In the genomic region with DNA sequence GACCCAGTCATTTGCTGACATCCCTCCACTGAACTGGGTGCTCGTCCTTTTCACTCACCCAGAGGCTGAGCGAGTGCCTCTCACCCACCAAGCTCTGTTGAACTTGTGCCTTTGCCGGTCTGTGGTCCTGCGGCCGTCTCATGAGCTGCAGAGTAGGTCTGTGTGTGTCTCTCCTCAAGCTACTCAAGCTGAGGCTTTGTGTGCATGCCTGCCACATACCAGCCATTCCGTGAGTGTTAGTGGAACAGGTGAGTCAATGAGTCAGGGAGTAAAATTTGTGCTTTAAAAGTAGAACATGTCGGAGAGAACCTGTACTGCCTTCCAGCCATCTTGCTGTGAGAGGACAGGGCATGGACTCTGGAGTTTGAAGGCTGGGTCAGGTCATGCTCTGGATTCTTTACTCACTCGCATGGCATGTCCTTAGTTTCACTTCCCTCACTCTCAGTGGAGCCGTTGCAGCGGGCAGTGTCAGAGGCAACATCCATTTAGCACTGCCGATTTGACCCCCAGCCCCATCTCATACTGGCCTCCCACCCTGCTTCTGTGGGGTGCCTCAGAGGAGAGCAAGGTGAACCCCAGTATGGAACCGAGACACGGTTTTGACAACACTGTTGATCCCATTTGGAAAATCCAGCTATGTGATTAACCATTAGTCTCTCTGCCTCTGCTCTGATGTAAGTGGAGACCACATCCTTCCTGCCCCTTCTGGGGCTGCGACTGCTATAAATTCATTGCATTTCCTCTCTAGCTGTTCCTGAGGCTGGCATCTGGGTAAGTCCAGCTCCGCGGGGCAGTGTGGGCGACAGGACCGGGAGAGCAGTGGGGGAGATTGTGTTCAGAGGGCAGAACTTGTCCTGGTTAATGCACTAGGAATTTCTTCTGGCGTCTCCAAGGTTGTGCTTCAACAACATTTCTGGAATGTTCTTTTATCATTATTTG, we compare ENCODE assay signal across 9 cellular contexts. TPM values are rescaled to one million over a fixed set of nuclear protein-coding genes. Genes with fewer than 3 reads are reported as not detected.
DNase-seq lines count a peak whose midpoint lies in the region; ATAC-seq and TF ChIP-seq lines count a peak whose summit lies in the region.
"Had no signal": no experiment of that assay in that cellular context is flagged by ENCODE, and none has a peak within 500 bp of the region (broad histone marks: within the 10 kb centered on the region; RNA-seq: fewer than 3 reads in every experiment).

A gene (plus strand): TSS at position 751 of the 939 bp plus-strand sequence. CDS start 2,628 bp downstream, outside the sequence.

- TF ChIP-seq POLR2A in body of pancreas (IDR thresholded peaks at IDR 0.05): peak in 2 of 3 donors; percentile 51 to 73

- H3K4me1 ChIP-seq in CD8-positive, alpha-beta T cell (ENCODE audit: insufficient read depth, low read length): peaks cover 21% of the 10 kb centered on the region
- no peaks in the 10 kb centered on the region for H3K4me1 ChIP-seq in body of pancreas

- H3K27me3 Mint-ChIP-seq in CD8-positive, alpha-beta T cell (ENCODE audit: low read depth): no peaks in the 10 kb centered on the region
- H3K27me3 Mint-ChIP-seq in mesothelial cell of epicardium (ENCODE audit: low read depth): no peaks in the 10 kb centered on the region

- intact Hi-C loops in CD8-positive, alpha-beta T cell (cut with DNase I, micrococcal nuclease): loop anchor here in 1 of 2 experiments (1.0 kb wide), 1 partner anchor 8 kb away; no protein-coding TSS in a partner anchor
- intact Hi-C loops in body of pancreas (cut with DNase I): no loop called here

- peaks cover 42% of the 10 kb centered on the region for H3K4me1 Mint-ChIP-seq in CD8-positive, alpha-beta T cell (ENCODE audit: low read depth)
- H3K4me1 Mint-ChIP-seq in mesothelial cell of epicardium: peaks cover 10% of the 10 kb centered on the region
- H3K4me1 Mint-ChIP-seq: brain had no signal

- WGBS in body of pancreas, 2 donors: 42 to 56% methylated on average over 15 to 19 of the region's 19 CpGs

- DNase-seq in CD8-positive, alpha-beta T cell: peak; percentile 10 to 72 (median 41)
- DNase-seq in SW480 (ENCODE audit: low spot score) (peak; percentile 23), body of pancreas (peak in 2 of 4 donors; percentile 18 to 55), mesothelial cell of epicardium (ENCODE audit: low spot score in 2 of 2, unreplicated experiment in 2 of 2) (no peak), DMS 273 (lab: John Stamatoyannopoulos, UW; ENCODE audit: unreplicated experiment) (no peak), NCI-H1092 treated with DMSO at 0.1 percent for 48 hours (lab: John Stamatoyannopoulos, UW) (no peak)

- CTCF ChIA-PET in CD8-positive, alpha-beta T cell (lab: Charles Lee): interaction anchor here (0.9 to 3.2 kb wide), 6 partner anchors 22 to 73 kb away, joined by 3 to 17 read pairs (median 4); no protein-coding TSS in a partner anchor

- no peaks in the 10 kb centered on the region for H3K9me3 ChIP-seq in CD8-positive, alpha-beta T cell (ENCODE audit: low read length)
- no peaks in the 10 kb centered on the region for H3K9me3 ChIP-seq in body of pancreas

- peak; percentile 70 for ATAC-seq in CD8-positive, alpha-beta T cell
- ATAC-seq in HG03108 (IDR thresholded peaks at IDR 0.05; ENCODE audit: unreplicated experiment): peak; percentile 68
- ATAC-seq in body of pancreas: peak; percentile 33
- no peak for ATAC-seq in HG02870 (IDR thresholded peaks at IDR 0.05; ENCODE audit: unreplicated experiment)

- peak within 1 kb of the TSS; percentile 10 for H3K27ac ChIP-seq in CD8-positive, alpha-beta T cell (ENCODE audit: low read depth, low read length)
- H3K27ac ChIP-seq in body of pancreas: peak within 1 kb of the TSS in 2 of 4 donors; percentile 12 to 61

- peaks cover 10% of the 10 kb centered on the region for H3K36me3 Mint-ChIP-seq in CD8-positive, alpha-beta T cell
- no peaks in the 10 kb centered on the region for H3K36me3 Mint-ChIP-seq in mesothelial cell of epicardium
- H3K36me3 Mint-ChIP-seq: brain had no signal

- H3K4me3 ChIP-seq in CD8-positive, alpha-beta T cell (ENCODE audit: low read depth, low read length): peak within 1 kb of the TSS; percentile 56
- no peak within 1 kb of the TSS for H3K4me3 ChIP-seq in body of pancreas

- no peak for TF ChIP-seq CTCF in CD8-positive, alpha-beta T cell (IDR thresholded peaks at IDR 0.05)
- TF ChIP-seq CTCF in body of pancreas (IDR thresholded peaks at IDR 0.05): no peak
- no peak for TF ChIP-seq CTCF in mesothelial cell of epicardium (IDR thresholded peaks at IDR 0.05; ENCODE audit: unreplicated experiment)

- no peaks in the 10 kb centered on the region for H3K27me3 ChIP-seq in CD8-positive, alpha-beta T cell (ENCODE audit: insufficient read depth, low read length)
- H3K27me3 ChIP-seq in body of pancreas: no peaks in the 10 kb centered on the region

- POLR2A ChIA-PET in CD8-positive, alpha-beta T cell (lab: Charles Lee): interaction anchor here (0.6 to 2.8 kb wide), 3 partner anchors 26 to 93 kb away, joined by 3 to 12 read pairs (median 3); no protein-coding TSS in a partner anchor

- H3K36me3 ChIP-seq in CD8-positive, alpha-beta T cell (ENCODE audit: insufficient read depth, low read length): no peaks in the 10 kb centered on the region
- no peaks in the 10 kb centered on the region for H3K36me3 ChIP-seq in body of pancreas (replicated peaks in 1 of 2; ENCODE audit: insufficient read depth in 1 of 2, low read depth in 2 of 2)

- no peaks in the 10 kb centered on the region for H3K9me3 Mint-ChIP-seq in CD8-positive, alpha-beta T cell
- no peaks in the 10 kb centered on the region for H3K9me3 Mint-ChIP-seq in mesothelial cell of epicardium
- H3K9me3 Mint-ChIP-seq: brain had no signal

- peak within 1 kb of the TSS; percentile 71 for H3K27ac Mint-ChIP-seq in CD8-positive, alpha-beta T cell
- H3K27ac Mint-ChIP-seq in mesothelial cell of epicardium: peak within 1 kb of the TSS; percentile 24
- H3K27ac Mint-ChIP-seq: brain had no signal

- peak within 1 kb of the TSS; percentile 92 for H3K4me3 Mint-ChIP-seq in CD8-positive, alpha-beta T cell
- no peak within 1 kb of the TSS for H3K4me3 Mint-ChIP-seq in mesothelial cell of epicardium
- H3K4me3 Mint-ChIP-seq: brain had no signal

RNA-seq across cellular contexts. Expression of the gene that starts here (rescaled TPM):
- total RNA-seq in CD8-positive, alpha-beta T cell: 1 to 10 TPM; 3.7 to 4.1 TPM
- total RNA-seq in body of pancreas (1 to 10 TPM in 1 of 2 donors, under 1 TPM in 1; 0.26 to 1.6 TPM), mesothelial cell of epicardium (0.13 to 0.34 TPM (median 0.22 TPM) in 3 replicates)

Comparison
In these comparisons a context has a peak if more than half of its experiments do, and no peak if none do; other contexts are left out.
1. DNase-seq: peak in CD8-positive, alpha-beta T cell (7 of 7) and SW480 (single experiment); none in mesothelial cell of epicardium (0 of 2), DMS 273 (single experiment) and NCI-H1092 treated with DMSO at 0.1 percent for 48 hours (single experiment).